ENCODE assay signal across 8 cellular contexts in genomic region chr2:202033317-202034248, GRCh38. TPM values are rescaled to one million over a fixed set of nuclear protein-coding genes. Genes with fewer than 3 reads are reported as not detected.
A peak's percentile ranks its signal among the peaks of the same experiment; 100 is the strongest.
DNase-seq lines count a peak whose midpoint lies in the region; TF ChIP-seq lines count a peak whose summit lies in the region.

Gene FZD7 (plus strand): TSS chr2:202033855. CDS start chr2:202034648, 793 bp downstream.

- no peaks in the 10 kb centered on the region for H3K36me3 ChIP-seq in hepatocyte (replicated peaks; ENCODE audit: insufficient read depth, low read depth)

- H3K79me2 ChIP-seq in hepatocyte: peaks cover 41% of the 10 kb centered on the region

- H3K9me2 ChIP-seq in hepatocyte (replicated peaks; ENCODE audit: insufficient read depth): no peaks in the 10 kb centered on the region

- H3K4me1 ChIP-seq in hepatocyte (ENCODE audit: insufficient read depth): peaks cover 3% of the 10 kb centered on the region

- WGBS in hepatocyte (ENCODE audit: low lambda C conversion rate, missing lambda C conversion rate): 1% methylated on average over 57 of the region's 109 CpGs

- H2AFZ ChIP-seq in hepatocyte: peak within 1 kb of the TSS; percentile 79

- peak within 1 kb of the TSS; percentile 89 for H3K4me2 ChIP-seq in hepatocyte

- peaks cover 29% of the 10 kb centered on the region for H4K20me1 ChIP-seq in hepatocyte (ENCODE audit: insufficient read depth, poor library complexity, severe bottlenecking)

- peak; percentile 24 for TF ChIP-seq CTCF in GM12865 (IDR thresholded peaks at IDR 0.05; ENCODE audit: insufficient read depth, low read depth, low read length, missing control alignments)
- no peak for TF ChIP-seq CTCF in HFF-Myc (IDR thresholded peaks at IDR 0.05; ENCODE audit: low read depth, low read length, missing control alignments)
- TF ChIP-seq CTCF in hepatocyte (IDR thresholded peaks at IDR 0.05; ENCODE audit: poor library complexity): peak; percentile 29

- DNase-seq in GM12865 (ENCODE audit: low read depth) (peak; percentile 94), HFF-Myc (ENCODE audit: extremely low read depth, low read depth) (peak; percentile 64), NAMALWA (ENCODE audit: low spot score) (peak; percentile 89), T-helper 9 cell (peak; percentile 77), astrocyte of the hippocampus (ENCODE audit: low read depth, low spot score) (peak; percentile 99), hepatocyte (ENCODE audit: low spot score) (peak; percentile 96), retina (peak; percentile 90), NK-92 (lab: John Stamatoyannopoulos, UW; ENCODE audit: unreplicated experiment) (no peak)

- peak within 1 kb of the TSS; percentile 99 for H3K27ac ChIP-seq in hepatocyte

- H3K27me3 ChIP-seq in hepatocyte: no peaks in the 10 kb centered on the region

- H3K9me3 ChIP-seq in hepatocyte (ENCODE audit: low read depth): no peaks in the 10 kb centered on the region

- peak within 1 kb of the TSS; percentile 75 for H3K4me3 ChIP-seq in GM12865 (ENCODE audit: low read depth, low read length)
- peak within 1 kb of the TSS; percentile 81 for H3K4me3 ChIP-seq in HFF-Myc (replicated peaks; ENCODE audit: low read depth, low read length)
- peak within 1 kb of the TSS; percentile 89 for H3K4me3 ChIP-seq in hepatocyte

RNA-seq across cellular contexts. Expression of gene FZD7, which starts in this region (rescaled TPM):
- total RNA-seq in hepatocyte: 28.3 and 31.2 TPM in 2 replicates
- 13.4 and 15.4 TPM in 2 replicates for polyA plus RNA-seq in hepatocyte
